ENCODE assay signal across 9 cellular contexts in the genomic region with DNA sequence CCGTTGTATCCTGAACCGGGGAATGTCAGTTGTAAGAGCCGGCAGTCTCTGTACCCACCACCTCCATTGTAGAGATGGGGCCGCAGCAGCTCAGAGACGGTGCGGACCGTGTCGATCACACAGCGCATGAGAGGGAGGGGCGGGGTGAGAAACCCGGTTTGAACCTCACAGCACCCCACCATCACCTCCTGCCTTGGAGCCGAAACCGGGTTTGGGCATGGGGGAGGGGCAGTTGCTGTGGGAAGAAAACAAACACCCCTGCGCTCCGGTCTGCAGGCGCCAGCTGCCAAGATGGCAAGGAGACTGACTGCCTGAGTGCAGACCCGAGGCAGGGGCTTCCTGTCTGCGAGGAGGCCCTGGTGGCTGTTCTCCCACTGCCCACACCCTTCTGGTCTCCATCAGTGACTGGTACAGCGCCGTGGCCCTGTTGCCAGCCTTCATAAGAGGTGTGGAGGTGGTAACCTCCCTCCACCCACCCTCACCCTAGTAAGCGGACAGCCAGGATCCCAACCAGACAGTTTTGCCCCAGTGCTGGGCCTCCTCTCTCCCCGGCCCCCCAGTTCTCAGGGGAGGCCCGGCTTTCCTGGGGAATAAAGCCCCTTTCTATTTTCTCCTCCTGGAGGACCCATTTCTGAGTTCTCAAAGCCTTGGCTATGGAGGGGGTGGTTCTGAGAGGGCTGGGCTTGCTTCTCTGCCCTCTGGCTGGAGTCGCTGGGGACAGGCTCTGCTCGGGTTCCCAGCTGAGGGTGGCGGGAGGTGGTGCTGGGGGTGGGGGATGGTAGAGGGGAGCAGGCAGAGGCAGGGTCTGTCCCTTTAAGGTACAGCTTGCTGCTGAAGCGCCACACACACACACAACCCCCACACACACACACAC.
DNase-seq lines count a peak whose midpoint lies in the region; ATAC-seq and TF ChIP-seq lines count a peak whose summit lies in the region.
"Had no signal": no experiment of that assay in that cellular context is flagged by ENCODE, and none has a peak within 500 bp of the region (broad histone marks: within the 10 kb centered on the region; RNA-seq: fewer than 3 reads in every experiment).

No MANE protein-coding gene starts in this region.

- H3K36me3 ChIP-seq in DOHH2 (ENCODE audit: control insufficient read depth, low read length), result no peaks in the 10 kb centered on the region
- H3K36me3 ChIP-seq: neutrophil had no signal

- H3K4me2 ChIP-seq in DOHH2 (ENCODE audit: low read length), result peak overlapping the region; percentile 65

- peaks cover 32% of the 10 kb centered on the region for H3K4me1 Mint-ChIP-seq in T-helper 1 cell treated with Interleukin-12 subunit alpha and Interleukin-12 subunit beta and Interleukin-4 antibody, amounts not matched to agents 30 μg/mL and 1 μg/mL, for 36 hours (ENCODE audit: low read depth)
- H3K4me1 Mint-ChIP-seq in endothelial cell (ENCODE audit: unreplicated experiment) (peaks cover 40% of the 10 kb centered on the region), osteocyte (ENCODE audit: unreplicated experiment) (peaks cover 18% of the 10 kb centered on the region)

- H3K27ac Mint-ChIP-seq in T-helper 1 cell treated with Interleukin-12 subunit alpha and Interleukin-12 subunit beta and Interleukin-4 antibody, amounts not matched to agents 30 μg/mL and 1 μg/mL, for 36 hours, result no peak overlapping the region
- H3K27ac Mint-ChIP-seq in endothelial cell (ENCODE audit: unreplicated experiment), result peak overlapping the region; percentile 18
- H3K27ac Mint-ChIP-seq in osteocyte (ENCODE audit: unreplicated experiment), result peak overlapping the region; percentile 27

- no peaks in the 10 kb centered on the region for H3K79me2 ChIP-seq in DOHH2 (ENCODE audit: control insufficient read depth, low read length)

- peaks cover 35% of the 10 kb centered on the region for H3K4me1 ChIP-seq in DOHH2 (ENCODE audit: control insufficient read depth, low read length)

- peaks cover 6% of the 10 kb centered on the region for H3K36me3 Mint-ChIP-seq in T-helper 1 cell treated with Interleukin-12 subunit alpha and Interleukin-12 subunit beta and Interleukin-4 antibody, amounts not matched to agents 30 μg/mL and 1 μg/mL, for 36 hours (ENCODE audit: low read depth)
- H3K36me3 Mint-ChIP-seq in endothelial cell (ENCODE audit: low read depth, unreplicated experiment) (peaks cover 5% of the 10 kb centered on the region), osteocyte (ENCODE audit: unreplicated experiment) (no peaks in the 10 kb centered on the region)

- H3K4me3 ChIP-seq in DOHH2 (ENCODE audit: low read length), result peak overlapping the region; percentile 55

- H3K4me3 Mint-ChIP-seq in T-helper 1 cell treated with Interleukin-12 subunit alpha and Interleukin-12 subunit beta and Interleukin-4 antibody, amounts not matched to agents 30 μg/mL and 1 μg/mL, for 36 hours, result peak overlapping the region; percentile 14
- no peak overlapping the region for H3K4me3 Mint-ChIP-seq in endothelial cell (ENCODE audit: unreplicated experiment)
- H3K4me3 Mint-ChIP-seq in osteocyte (ENCODE audit: unreplicated experiment), result no peak overlapping the region

- H3K27me3 Mint-ChIP-seq in T-helper 1 cell treated with Interleukin-12 subunit alpha and Interleukin-12 subunit beta and Interleukin-4 antibody, amounts not matched to agents 30 μg/mL and 1 μg/mL, for 36 hours (ENCODE audit: low read depth), result peaks cover 25% of the 10 kb centered on the region
- H3K27me3 Mint-ChIP-seq in endothelial cell (ENCODE audit: unreplicated experiment), result peaks cover 20% of the 10 kb centered on the region
- H3K27me3 Mint-ChIP-seq in osteocyte (ENCODE audit: unreplicated experiment), result peaks cover 27% of the 10 kb centered on the region

- no peaks in the 10 kb centered on the region for H4K20me1 ChIP-seq in DOHH2 (ENCODE audit: control insufficient read depth, insufficient read depth, low read depth, low read length)

- H3K9me3 ChIP-seq in DOHH2 (ENCODE audit: control insufficient read depth, insufficient read depth, low read length), result no peaks in the 10 kb centered on the region
- H3K9me3 ChIP-seq: neutrophil had no signal

- no peaks in the 10 kb centered on the region for H3F3A ChIP-seq in DOHH2 (ENCODE audit: control insufficient read depth, insufficient read depth)

- no peak for ATAC-seq in GM18861 (IDR thresholded peaks at IDR 0.05; ENCODE audit: unreplicated experiment)
- no peak for ATAC-seq in GM19467 (IDR thresholded peaks at IDR 0.05; ENCODE audit: unreplicated experiment)

- peaks cover 38% of the 10 kb centered on the region for H3K27me3 ChIP-seq in DOHH2 (ENCODE audit: control insufficient read depth, low read length)

- TF ChIP-seq CTCF in DOHH2 (IDR thresholded peaks at IDR 0.05; ENCODE audit: low read depth, low read length, poor library complexity, severe bottlenecking) (no peak), endothelial cell (IDR thresholded peaks at IDR 0.05; ENCODE audit: unreplicated experiment) (no peak), osteocyte (IDR thresholded peaks at IDR 0.05) (no peak)

- H3K27ac ChIP-seq in DOHH2 (ENCODE audit: low read depth, low read length), result no peak overlapping the region
- H3K27ac ChIP-seq: neutrophil had no signal

- no peak for DNase-seq in endothelial cell (ENCODE audit: low spot score)
- no peak for DNase-seq in osteocyte (ENCODE audit: extremely low spot score, unreplicated experiment)
- DNase-seq in GDM1 (lab: John Stamatoyannopoulos, UW), result no peak
- no peak for DNase-seq in cerebellar nuclear complex (lab: John Stamatoyannopoulos, UW)

- H3K9me3 Mint-ChIP-seq in T-helper 1 cell treated with Interleukin-12 subunit alpha and Interleukin-12 subunit beta and Interleukin-4 antibody, amounts not matched to agents 30 μg/mL and 1 μg/mL, for 36 hours, result no peaks in the 10 kb centered on the region
- H3K9me3 Mint-ChIP-seq in endothelial cell (ENCODE audit: unreplicated experiment), result no peaks in the 10 kb centered on the region
- no peaks in the 10 kb centered on the region for H3K9me3 Mint-ChIP-seq in osteocyte (ENCODE audit: unreplicated experiment)

- no peaks in the 10 kb centered on the region for H3K9me2 ChIP-seq in DOHH2 (replicated peaks; ENCODE audit: control insufficient read depth, low read length)
